8 cellular contexts compared by ENCODE assay signal in the genomic region with DNA sequence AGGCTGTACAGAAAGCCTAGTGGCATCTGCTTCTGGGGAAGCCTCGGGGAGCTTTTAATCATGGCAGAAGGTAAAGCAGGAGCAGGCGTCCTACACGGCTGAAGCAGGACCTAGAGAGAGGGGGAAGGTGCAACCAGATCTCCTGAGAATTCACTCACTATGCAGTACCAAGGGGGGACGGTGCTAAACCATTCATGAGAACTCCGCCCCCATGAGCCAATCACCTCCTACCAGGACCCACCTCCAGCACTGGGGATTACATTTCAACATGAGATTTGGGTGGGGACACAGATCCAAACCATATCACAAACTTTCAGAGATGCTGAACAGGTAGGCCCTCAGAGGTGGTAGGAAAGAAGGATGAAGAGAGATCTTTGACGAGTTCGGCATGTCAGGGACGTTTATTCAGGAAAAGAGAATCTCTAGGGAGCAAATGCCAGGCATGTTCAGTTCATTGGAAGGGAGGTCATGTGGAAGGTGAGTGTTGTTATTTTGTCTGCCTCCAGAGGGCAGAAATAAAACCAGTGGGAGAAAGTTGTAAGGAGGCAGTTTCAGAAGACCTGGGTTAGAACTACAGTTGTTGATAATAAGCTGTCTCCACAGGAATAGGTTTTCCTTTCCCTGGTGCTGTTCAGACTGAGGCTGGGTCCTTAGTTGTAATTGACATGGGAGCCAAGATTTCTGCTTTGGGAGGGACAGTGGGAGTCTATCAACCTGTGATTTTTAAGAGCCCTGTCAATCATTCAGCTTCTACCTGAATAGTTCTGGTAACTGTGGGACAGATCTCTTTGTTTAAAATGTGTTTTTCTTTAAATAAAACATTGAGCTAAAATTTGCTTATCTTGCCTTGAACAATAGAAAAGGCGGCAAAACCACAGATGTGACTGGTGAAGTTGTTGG. TPM values are rescaled to one million over a fixed set of nuclear protein-coding genes. Genes with fewer than 3 reads are reported as not detected.
DNase-seq lines count a peak whose midpoint lies in the region; ATAC-seq and TF ChIP-seq lines count a peak whose summit lies in the region.

No MANE protein-coding gene starts in this region.

- DNase-seq in heart left ventricle (no peak), cardiac septum (ENCODE audit: low spot score) (no peak), MV-4-11 (lab: John Stamatoyannopoulos, UW) (peak; percentile 25), chondrocyte (ENCODE audit: low spot score) (no peak), natural killer cell (no peak), anterior cingulate cortex (lab: John Stamatoyannopoulos, UW) (no peak), amniotic stem cell (lab: John Stamatoyannopoulos, UW) (no peak)

- H3K9me3 Mint-ChIP-seq in chondrocyte (ENCODE audit: low read depth) (peaks cover 16% of the 10 kb centered on the region), natural killer cell (no peaks in the 10 kb centered on the region)

- intact Hi-C loops in heart left ventricle (cut with DNase I) = loop anchor here in 9 of 10 donors (5.0 to 10.0 kb wide), 12 partner anchors 190 to 630 kb away; partner anchors contain the start of gene TMEM212 (in 2 of the 9)
- intact Hi-C loops in cardiac septum (cut with DNase I) = loop anchor here (5.0 kb wide), 1 partner anchor 307 kb away; no protein-coding TSS in a partner anchor
- intact Hi-C loops in natural killer cell (cut with micrococcal nuclease) = loop anchor here (1.0 to 5.0 kb wide), 5 partner anchors 53 to 307 kb away; partner anchors contain the start of gene PLD1

- no peaks in the 10 kb centered on the region for H3K36me3 Mint-ChIP-seq in chondrocyte (ENCODE audit: low read depth)
- peaks cover 7% of the 10 kb centered on the region for H3K36me3 Mint-ChIP-seq in natural killer cell

- peaks cover 0 to 4% (median 0%) of the 10 kb centered on the region in 9 donors for H3K36me3 ChIP-seq in heart left ventricle

- H3K9me3 ChIP-seq in heart left ventricle = no peaks in the 10 kb centered on the region

- no peak overlapping the region for H3K27ac ChIP-seq in heart left ventricle

- H3K4me1 ChIP-seq in heart left ventricle = peaks cover 0 to 13% (median 7%) of the 10 kb centered on the region in 12 donors

- no peak for TF ChIP-seq POLR2A in heart left ventricle (IDR thresholded peaks at IDR 0.05)

- no peak overlapping the region for H3K4me3 Mint-ChIP-seq in chondrocyte (ENCODE audit: unreplicated experiment)
- H3K4me3 Mint-ChIP-seq in natural killer cell = peak overlapping the region; percentile 14

- WGBS in heart left ventricle, 4 donors = 73 to 83% (median 79%) methylated on average over 9 of the region's 9 CpGs

- TF ChIP-seq CTCF in heart left ventricle (IDR thresholded peaks at IDR 0.05) = peak; percentile 24 to 61 (median 50)
- TF ChIP-seq CTCF in chondrocyte (IDR thresholded peaks at IDR 0.05) = peak; percentile 74
- TF ChIP-seq CTCF in natural killer cell (IDR thresholded peaks at IDR 0.05) = peak; percentile 51

- H3K27me3 Mint-ChIP-seq in chondrocyte (ENCODE audit: low read depth) = no peaks in the 10 kb centered on the region
- H3K27me3 Mint-ChIP-seq in natural killer cell (ENCODE audit: low read depth in 2 of 2) = no peaks in the 10 kb centered on the region

- no peak overlapping the region for H3K4me3 ChIP-seq in heart left ventricle

- H3K4me1 Mint-ChIP-seq in chondrocyte (ENCODE audit: low read depth) = peaks cover 20% of the 10 kb centered on the region
- peaks cover 34 to 53% of the 10 kb centered on the region in 2 donors for H3K4me1 Mint-ChIP-seq in natural killer cell

- H3K27ac Mint-ChIP-seq in chondrocyte (ENCODE audit: unreplicated experiment) = no peak overlapping the region
- H3K27ac Mint-ChIP-seq in natural killer cell = peak overlapping the region; percentile 13 to 57

- ATAC-seq in heart left ventricle = no peak
- ATAC-seq in natural killer cell = peak in 2 of 3 donors; percentile 18 to 20
- no peak for ATAC-seq in HG03342 (IDR thresholded peaks at IDR 0.05; ENCODE audit: unreplicated experiment)

- H3K27me3 ChIP-seq in heart left ventricle = no peaks in the 10 kb centered on the region

RNA-seq across cellular contexts. Expression of gene FNDC3B, which starts 4.3 kb away (rescaled TPM):
- total RNA-seq in heart left ventricle = 100 to 1,000 TPM in 3 of 9 donors, 10 to 100 TPM in 6; 59.1 to 113 (median 79.0) TPM
- polyA plus RNA-seq in heart left ventricle = 10 to 100 TPM in 1 of 2 donors, 1 to 10 TPM in 1; 9.4 to 35.8 TPM
- 139 TPM for total RNA-seq in cardiac septum
- total RNA-seq in chondrocyte = 290 to 304 TPM (median 293 TPM) in 3 replicates
- total RNA-seq in natural killer cell = 100 to 1,000 TPM; 154 to 214 (median 206) TPM

Comparison
In these comparisons a context has a peak if more than half of its experiments do, and no peak if none do; other contexts are left out.
1. ATAC-seq: peak in natural killer cell (2 of 3); none in heart left ventricle (0 of 4) and HG03342 (single experiment).
2. Peak in every context shown above with its lines, with median percentiles within 50 percentile points of each other: CTCF ChIP-seq.